ENCODE assay signal across 1 cellular context in the genomic region with DNA sequence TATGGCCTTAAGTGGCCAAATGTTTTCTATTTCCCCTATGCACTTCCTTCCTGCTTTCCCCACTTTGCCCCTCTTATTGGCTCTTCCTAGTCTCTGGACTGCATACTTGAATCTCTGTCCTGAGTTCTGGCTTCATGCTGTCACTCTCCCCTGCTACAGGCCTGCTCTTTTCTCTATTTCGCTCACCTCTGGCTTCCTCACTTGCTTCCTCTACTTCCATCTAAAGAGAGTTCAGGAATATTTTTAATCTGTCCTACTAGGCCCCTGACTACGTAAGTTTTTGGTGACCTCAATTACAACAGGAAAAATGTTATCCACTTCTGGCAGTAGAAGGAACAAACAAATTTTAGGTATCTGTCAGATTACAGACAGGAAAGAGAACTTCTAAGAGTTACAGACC.
TF ChIP-seq lines count a peak whose summit lies in the region.

No MANE protein-coding gene starts in this region.

TF ChIP-seq in GM23338, 12 proteins besides CTCF, POLR2A, EP300 and RAD21 (continued from another document):
- TF ChIP-seq, protein P1, sequence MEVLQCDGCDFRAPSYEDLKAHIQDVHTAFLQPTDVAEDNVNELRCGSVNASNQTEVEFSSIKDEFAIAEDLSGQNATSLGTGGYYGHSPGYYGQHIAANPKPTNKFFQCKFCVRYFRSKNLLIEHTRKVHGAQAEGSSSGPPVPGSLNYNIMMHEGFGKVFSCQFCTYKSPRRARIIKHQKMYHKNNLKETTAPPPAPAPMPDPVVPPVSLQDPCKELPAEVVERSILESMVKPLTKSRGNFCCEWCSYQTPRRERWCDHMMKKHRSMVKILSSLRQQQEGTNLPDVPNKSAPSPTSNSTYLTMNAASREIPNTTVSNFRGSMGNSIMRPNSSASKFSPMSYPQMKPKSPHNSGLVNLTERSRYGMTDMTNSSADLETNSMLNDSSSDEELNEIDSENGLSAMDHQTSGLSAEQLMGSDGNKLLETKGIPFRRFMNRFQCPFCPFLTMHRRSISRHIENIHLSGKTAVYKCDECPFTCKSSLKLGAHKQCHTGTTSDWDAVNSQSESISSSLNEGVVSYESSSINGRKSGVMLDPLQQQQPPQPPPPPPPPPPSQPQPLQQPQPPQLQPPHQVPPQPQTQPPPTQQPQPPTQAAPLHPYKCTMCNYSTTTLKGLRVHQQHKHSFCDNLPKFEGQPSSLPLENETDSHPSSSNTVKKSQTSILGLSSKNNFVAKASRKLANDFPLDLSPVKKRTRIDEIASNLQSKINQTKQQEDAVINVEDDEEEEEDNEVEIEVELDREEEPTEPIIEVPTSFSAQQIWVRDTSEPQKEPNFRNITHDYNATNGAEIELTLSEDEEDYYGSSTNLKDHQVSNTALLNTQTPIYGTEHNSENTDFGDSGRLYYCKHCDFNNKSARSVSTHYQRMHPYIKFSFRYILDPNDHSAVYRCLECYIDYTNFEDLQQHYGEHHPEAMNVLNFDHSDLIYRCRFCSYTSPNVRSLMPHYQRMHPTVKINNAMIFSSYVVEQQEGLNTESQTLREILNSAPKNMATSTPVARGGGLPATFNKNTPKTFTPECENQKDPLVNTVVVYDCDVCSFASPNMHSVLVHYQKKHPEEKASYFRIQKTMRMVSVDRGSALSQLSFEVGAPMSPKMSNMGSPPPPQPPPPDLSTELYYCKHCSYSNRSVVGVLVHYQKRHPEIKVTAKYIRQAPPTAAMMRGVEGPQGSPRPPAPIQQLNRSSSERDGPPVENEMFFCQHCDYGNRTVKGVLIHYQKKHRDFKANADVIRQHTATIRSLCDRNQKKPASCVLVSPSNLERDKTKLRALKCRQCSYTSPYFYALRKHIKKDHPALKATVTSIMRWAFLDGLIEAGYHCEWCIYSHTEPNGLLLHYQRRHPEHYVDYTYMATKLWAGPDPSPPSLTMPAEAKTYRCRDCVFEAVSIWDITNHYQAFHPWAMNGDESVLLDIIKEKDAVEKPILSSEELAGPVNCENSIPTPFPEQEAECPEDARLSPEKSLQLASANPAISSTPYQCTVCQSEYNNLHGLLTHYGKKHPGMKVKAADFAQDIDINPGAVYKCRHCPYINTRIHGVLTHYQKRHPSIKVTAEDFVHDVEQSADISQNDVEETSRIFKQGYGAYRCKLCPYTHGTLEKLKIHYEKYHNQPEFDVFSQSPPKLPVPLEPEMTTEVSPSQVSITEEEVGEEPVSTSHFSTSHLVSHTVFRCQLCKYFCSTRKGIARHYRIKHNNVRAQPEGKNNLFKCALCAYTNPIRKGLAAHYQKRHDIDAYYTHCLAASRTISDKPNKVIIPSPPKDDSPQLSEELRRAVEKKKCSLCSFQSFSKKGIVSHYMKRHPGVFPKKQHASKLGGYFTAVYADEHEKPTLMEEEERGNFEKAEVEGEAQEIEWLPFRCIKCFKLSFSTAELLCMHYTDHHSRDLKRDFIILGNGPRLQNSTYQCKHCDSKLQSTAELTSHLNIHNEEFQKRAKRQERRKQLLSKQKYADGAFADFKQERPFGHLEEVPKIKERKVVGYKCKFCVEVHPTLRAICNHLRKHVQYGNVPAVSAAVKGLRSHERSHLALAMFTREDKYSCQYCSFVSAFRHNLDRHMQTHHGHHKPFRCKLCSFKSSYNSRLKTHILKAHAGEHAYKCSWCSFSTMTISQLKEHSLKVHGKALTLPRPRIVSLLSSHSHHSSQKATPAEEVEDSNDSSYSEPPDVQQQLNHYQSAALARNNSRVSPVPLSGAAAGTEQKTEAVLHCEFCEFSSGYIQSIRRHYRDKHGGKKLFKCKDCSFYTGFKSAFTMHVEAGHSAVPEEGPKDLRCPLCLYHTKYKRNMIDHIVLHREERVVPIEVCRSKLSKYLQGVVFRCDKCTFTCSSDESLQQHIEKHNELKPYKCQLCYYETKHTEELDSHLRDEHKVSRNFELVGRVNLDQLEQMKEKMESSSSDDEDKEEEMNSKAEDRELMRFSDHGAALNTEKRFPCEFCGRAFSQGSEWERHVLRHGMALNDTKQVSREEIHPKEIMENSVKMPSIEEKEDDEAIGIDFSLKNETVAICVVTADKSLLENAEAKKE (CRISPR knock-in tag; IDR thresholded peaks at IDR 0.05) = no peak
- TF ChIP-seq NANOG (IDR thresholded peaks at IDR 0.05; ENCODE audit: borderline replicate concordance) (no peak), ZNF331 (CRISPR knock-in tag; IDR thresholded peaks at IDR 0.05; ENCODE audit: low read depth) (no peak), STAT1 (IDR thresholded peaks at IDR 0.05; ENCODE audit: unreplicated experiment) (no peak), JUNB (IDR thresholded peaks at IDR 0.05; ENCODE audit: unreplicated experiment) (no peak), POLR2AphosphoS5 (IDR thresholded peaks at IDR 0.05; ENCODE audit: low read depth) (no peak), ZNF114 (CRISPR knock-in tag; IDR thresholded peaks at IDR 0.05) (no peak), EZH2phosphoT487 (IDR thresholded peaks at IDR 0.05; ENCODE audit: unreplicated experiment) (no peak), EZH2 (IDR thresholded peaks at IDR 0.05; ENCODE audit: low read depth, unreplicated experiment) (no peak)
- TF ChIP-seq, protein P2, sequence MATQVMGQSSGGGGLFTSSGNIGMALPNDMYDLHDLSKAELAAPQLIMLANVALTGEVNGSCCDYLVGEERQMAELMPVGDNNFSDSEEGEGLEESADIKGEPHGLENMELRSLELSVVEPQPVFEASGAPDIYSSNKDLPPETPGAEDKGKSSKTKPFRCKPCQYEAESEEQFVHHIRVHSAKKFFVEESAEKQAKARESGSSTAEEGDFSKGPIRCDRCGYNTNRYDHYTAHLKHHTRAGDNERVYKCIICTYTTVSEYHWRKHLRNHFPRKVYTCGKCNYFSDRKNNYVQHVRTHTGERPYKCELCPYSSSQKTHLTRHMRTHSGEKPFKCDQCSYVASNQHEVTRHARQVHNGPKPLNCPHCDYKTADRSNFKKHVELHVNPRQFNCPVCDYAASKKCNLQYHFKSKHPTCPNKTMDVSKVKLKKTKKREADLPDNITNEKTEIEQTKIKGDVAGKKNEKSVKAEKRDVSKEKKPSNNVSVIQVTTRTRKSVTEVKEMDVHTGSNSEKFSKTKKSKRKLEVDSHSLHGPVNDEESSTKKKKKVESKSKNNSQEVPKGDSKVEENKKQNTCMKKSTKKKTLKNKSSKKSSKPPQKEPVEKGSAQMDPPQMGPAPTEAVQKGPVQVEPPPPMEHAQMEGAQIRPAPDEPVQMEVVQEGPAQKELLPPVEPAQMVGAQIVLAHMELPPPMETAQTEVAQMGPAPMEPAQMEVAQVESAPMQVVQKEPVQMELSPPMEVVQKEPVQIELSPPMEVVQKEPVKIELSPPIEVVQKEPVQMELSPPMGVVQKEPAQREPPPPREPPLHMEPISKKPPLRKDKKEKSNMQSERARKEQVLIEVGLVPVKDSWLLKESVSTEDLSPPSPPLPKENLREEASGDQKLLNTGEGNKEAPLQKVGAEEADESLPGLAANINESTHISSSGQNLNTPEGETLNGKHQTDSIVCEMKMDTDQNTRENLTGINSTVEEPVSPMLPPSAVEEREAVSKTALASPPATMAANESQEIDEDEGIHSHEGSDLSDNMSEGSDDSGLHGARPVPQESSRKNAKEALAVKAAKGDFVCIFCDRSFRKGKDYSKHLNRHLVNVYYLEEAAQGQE (IDR thresholded peaks at IDR 0.05; ENCODE audit: unreplicated experiment) = no peak
